In the genomic region with DNA sequence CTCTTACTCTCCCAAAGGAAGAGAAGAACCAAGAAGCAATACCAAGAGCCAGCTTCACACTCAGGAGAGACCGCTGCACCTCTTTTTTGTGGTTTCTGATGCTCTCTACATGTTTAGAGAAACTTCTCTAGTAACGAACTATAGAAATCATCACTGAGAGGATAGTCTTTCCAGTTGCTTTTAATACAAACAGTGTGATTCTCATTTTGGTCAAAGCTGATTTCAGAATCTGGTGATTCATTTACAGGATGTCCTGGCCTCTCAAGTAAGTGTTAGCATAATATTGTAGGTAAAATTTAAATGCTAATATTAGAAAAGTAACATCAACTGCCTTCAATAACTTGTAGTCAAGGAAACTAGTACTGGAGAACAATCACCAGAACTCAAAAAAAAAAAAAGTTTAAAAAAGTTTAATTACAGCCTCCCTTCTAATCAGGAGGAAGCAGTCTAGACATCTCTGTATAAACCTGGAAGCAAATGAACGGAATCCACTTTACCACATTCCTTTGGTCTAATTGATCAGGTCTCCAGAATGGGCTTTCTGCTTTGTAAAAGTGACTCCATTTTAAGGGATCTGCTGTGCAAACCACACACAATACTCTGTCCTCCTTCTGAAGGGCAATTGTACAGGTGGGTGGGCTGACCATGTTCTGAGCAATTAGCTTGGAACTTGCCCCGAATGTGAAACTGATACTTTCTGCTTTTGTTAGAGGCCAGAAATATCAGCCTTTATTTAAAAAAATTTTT, we compare ENCODE assay signal across 15 cellular contexts. TPM values are rescaled to one million over a fixed set of nuclear protein-coding genes. Genes with fewer than 3 reads are reported as not detected.
DNase-seq lines count a peak whose midpoint lies in the region; ATAC-seq, FAIRE-seq and TF ChIP-seq lines count a peak whose summit lies in the region.
"Had no signal": no experiment of that assay in that cellular context is flagged by ENCODE, and none has a peak within 500 bp of the region (broad histone marks: within the 10 kb centered on the region; RNA-seq: fewer than 3 reads in every experiment).

No MANE protein-coding gene starts in this region.

- H2AFZ ChIP-seq in mesenchymal stem cell (ENCODE audit: low read depth, low read length), result no peak overlapping the region

- H2AK5ac ChIP-seq in mesenchymal stem cell (ENCODE audit: low read length, severe bottlenecking), result no peak overlapping the region

- no peak overlapping the region for H4K8ac ChIP-seq in mesenchymal stem cell (ENCODE audit: low read length)

- intact Hi-C loops in Right ventricle myocardium inferior (cut with DNase I), result loop anchor here (5.0 kb wide), 3 partner anchors 33 to 147 kb away; no protein-coding TSS in a partner anchor

- H3K4me3 ChIP-seq in right atrium auricular region (peak overlapping the region in 1 of 2 donors; percentile 71), choroid plexus epithelial cell (ENCODE audit: low read depth, low read length) (peak overlapping the region; percentile 90), mesenchymal stem cell (ENCODE audit: insufficient read depth in 1 of 2, low read depth in 1 of 2, low read length in 2 of 2) (no peak overlapping the region)

- H3K79me1 ChIP-seq in mesenchymal stem cell (replicated peaks; ENCODE audit: low read length, poor library complexity, severe bottlenecking), result no peaks in the 10 kb centered on the region

- H2BK5ac ChIP-seq in mesenchymal stem cell (ENCODE audit: low read depth, low read length, poor library complexity, severe bottlenecking), result peak overlapping the region; percentile 75

- peak overlapping the region; percentile 52 for H2BK120ac ChIP-seq in mesenchymal stem cell (ENCODE audit: low read depth, low read length)

- H3K27me3 ChIP-seq in right atrium auricular region, result no peaks in the 10 kb centered on the region
- H3K27me3 ChIP-seq in mesenchymal stem cell (ENCODE audit: control insufficient read depth in 1 of 2, insufficient read depth in 1 of 2, low read length in 2 of 2), result no peaks in the 10 kb centered on the region
- H3K27me3 ChIP-seq: foreskin keratinocyte, testis had no signal

- no peak overlapping the region for H3K9ac ChIP-seq in mesenchymal stem cell (ENCODE audit: low read length)

- H3K4me2 ChIP-seq in mesenchymal stem cell (ENCODE audit: low read length, poor library complexity, severe bottlenecking), result peak overlapping the region; percentile 61

- no peak for FAIRE-seq in urothelium cell line (lab: Jason Lieb, UNC)
- no peak for FAIRE-seq in HTR-8/SVneo (lab: Jason Lieb, UNC)
- FAIRE-seq: A204.1, GM19239 had no signal

- ATAC-seq in Right ventricle myocardium inferior, result no peak
- ATAC-seq in HG03039 (IDR thresholded peaks at IDR 0.05; ENCODE audit: unreplicated experiment), result no peak
- ATAC-seq: foreskin keratinocyte had no signal

- H3K36me3 ChIP-seq in right atrium auricular region (peaks cover 6% of the 10 kb centered on the region), mesenchymal stem cell (ENCODE audit: control insufficient read depth in 1 of 2, insufficient read depth in 2 of 2, low read depth in 1 of 2, low read length in 2 of 2) (peaks cover 14 to 52% of the 10 kb centered on the region in 2 experiments)

- no peak overlapping the region for H3K14ac ChIP-seq in mesenchymal stem cell (ENCODE audit: low read length in 2 of 2)

- H3K23ac ChIP-seq in mesenchymal stem cell (ENCODE audit: low read length in 2 of 2), result no peak overlapping the region

- H2BK15ac ChIP-seq in mesenchymal stem cell (ENCODE audit: low read depth, poor library complexity, severe bottlenecking), result no peak overlapping the region

- DNase-seq in right atrium auricular region (ENCODE audit: low spot score) (no peak), Right ventricle myocardium inferior (ENCODE audit: missing footprints) (no peak), choroid plexus epithelial cell (ENCODE audit: low read depth) (peak; percentile 53), mesenchymal stem cell (peak; percentile 52), urothelium cell line (ENCODE audit: low spot score) (peak; percentile 31), HTR-8/SVneo (ENCODE audit: insufficient read length, low spot score) (no peak), NCI-H345 (lab: John Stamatoyannopoulos, UW) (no peak)
- DNase-seq: activated CD4-positive, alpha-beta memory T cell treated with anti-CD3 and anti-CD28 coated beads for 36 hours; activated naive CD8-positive, alpha-beta T cell treated with anti-CD3 and anti-CD28 coated beads, Interleukin-2, amount 10 ng/mL, durations not matched to agents 7 days and 5 days; stimulated activated CD4-positive, alpha-beta T cell treated with anti-CD3 and anti-CD28 coated beads, Interleukin-2, amount 100 ng/mL, for 48 hours; testis had no signal

- peak overlapping the region in 1 of 2 experiments; percentile 24 for H3K4ac ChIP-seq in mesenchymal stem cell (ENCODE audit: low read depth in 1 of 2, low read length in 2 of 2)

- H3K27ac ChIP-seq in right atrium auricular region (peak overlapping the region; percentile 48 to 79), mesenchymal stem cell (ENCODE audit: low read length, poor library complexity, severe bottlenecking) (peak overlapping the region; percentile 99)

- H2BK12ac ChIP-seq in mesenchymal stem cell (ENCODE audit: low read length in 2 of 2), result no peak overlapping the region

- TF ChIP-seq CTCF in right atrium auricular region (IDR thresholded peaks at IDR 0.05), result no peak
- TF ChIP-seq CTCF in choroid plexus epithelial cell (conservative IDR thresholded peaks at IDR 0.05; ENCODE audit: low read depth, low read length), result no peak

- H3K4me1 ChIP-seq in right atrium auricular region (peaks cover 0 to 71% of the 10 kb centered on the region in 2 donors), mesenchymal stem cell (ENCODE audit: control insufficient read depth, insufficient read depth, low read depth, low read length) (peaks cover 9% of the 10 kb centered on the region)

- 65% methylated on average over 1 of the region's 4 CpGs for WGBS in mesenchymal stem cell

- H3K9me3 ChIP-seq in right atrium auricular region, result no peaks in the 10 kb centered on the region
- no peaks in the 10 kb centered on the region for H3K9me3 ChIP-seq in mesenchymal stem cell (ENCODE audit: control insufficient read depth, low read length)
- H3K9me3 ChIP-seq: testis had no signal

- no peak overlapping the region for H4K91ac ChIP-seq in mesenchymal stem cell (ENCODE audit: low read length)

- H3K18ac ChIP-seq in mesenchymal stem cell (ENCODE audit: low read depth in 1 of 2, low read length in 2 of 2), result peak overlapping the region; percentile 11 to 28

RNA-seq across cellular contexts. Expression of a gene that starts 3.0 kb away (rescaled TPM):
- total RNA-seq in right atrium auricular region (10 to 100 TPM; 52.2 to 60.7 TPM), Right ventricle myocardium inferior (83.2 TPM)
- polyA plus RNA-seq in mesenchymal stem cell (2013, experiment 1 of 2), result 509 TPM
- 467 TPM for polyA plus RNA-seq in mesenchymal stem cell (2013, experiment 2 of 2)
- total RNA-seq: activated CD4-positive, alpha-beta memory T cell treated with anti-CD3 and anti-CD28 coated beads for 36 hours; activated naive CD8-positive, alpha-beta T cell treated with anti-CD3 and anti-CD28 coated beads, Interleukin-2, amount 10 ng/mL, durations not matched to agents 7 days and 5 days had no signal

Comparison
In these comparisons a context has a peak if more than half of its experiments do, and no peak if none do; other contexts are left out.
1. DNase-seq: peak in choroid plexus epithelial cell (single experiment), mesenchymal stem cell (single experiment) and urothelium cell line (single experiment); none in right atrium auricular region (single experiment), Right ventricle myocardium inferior (single experiment), HTR-8/SVneo (single experiment) and NCI-H345 (single experiment).